In the genomic region with DNA sequence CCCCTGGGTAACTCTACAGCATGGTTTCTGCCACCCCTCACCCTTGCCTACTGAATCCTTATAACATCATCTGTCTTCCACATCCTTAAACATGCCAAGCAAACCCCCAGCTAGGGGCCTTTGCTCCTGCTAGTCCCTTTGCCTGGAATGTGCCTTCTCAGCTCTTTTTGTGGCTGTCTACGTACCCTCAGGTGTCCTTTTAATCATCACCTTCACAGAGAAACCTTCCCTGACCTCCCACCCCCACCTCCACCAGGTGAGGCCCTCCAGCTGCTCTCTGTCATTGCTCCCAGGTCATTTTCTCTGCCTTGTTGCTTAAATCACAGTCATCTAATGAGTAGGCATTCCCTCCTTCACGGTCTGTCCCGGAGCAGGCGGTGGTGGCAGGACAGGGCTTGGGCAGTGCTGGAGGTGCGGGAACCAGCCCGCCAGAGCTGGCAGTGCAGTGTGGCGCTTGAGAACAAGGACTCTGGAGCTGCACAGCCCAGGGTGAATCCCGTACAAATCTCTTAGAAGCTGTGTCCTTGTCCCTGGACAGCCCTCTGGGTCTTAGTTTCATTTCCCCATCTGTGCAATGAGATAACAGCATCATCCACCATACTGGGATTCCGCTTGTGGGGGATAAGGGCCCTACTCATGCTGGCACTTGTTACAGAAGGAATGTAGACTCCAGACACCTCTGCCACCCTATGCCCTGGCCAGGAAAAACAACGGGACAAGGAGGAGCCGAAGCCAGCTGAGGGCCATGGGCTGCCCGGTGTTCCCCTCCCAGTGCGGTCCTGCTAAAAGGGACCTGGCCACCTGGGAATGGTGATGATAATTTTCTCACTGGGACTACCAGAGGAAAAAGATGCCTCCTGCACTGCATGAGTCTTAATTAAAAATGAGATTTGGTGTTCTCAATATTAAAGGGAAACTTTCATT, we compare ENCODE assay signal across 14 cellular contexts.
"Had no signal": no experiment of that assay in that cellular context is flagged by ENCODE, and none has a peak within 500 bp of the region (broad histone marks: within the 10 kb centered on the region; RNA-seq: fewer than 3 reads in every experiment).

No MANE protein-coding gene starts in this region.

- H3K4me1 Mint-ChIP-seq: activated CD4-positive, alpha-beta T cell treated with anti-CD3 and anti-CD28 coated beads, Interleukin-2, amount 10 ng/mL, durations not matched to agents 24 days and 14 days; central memory CD8-positive, alpha-beta T cell; neural crest cell; T-cell had no signal

- ATAC-seq: activated naive CD4-positive, alpha-beta T cell treated with anti-CD3 and anti-CD28 coated beads, Interleukin-2, amount 50 U/mL, for 72 hours; effector memory CD8-positive, alpha-beta T cell; gastroesophageal sphincter; T-cell had no signal

- H3K36me3 Mint-ChIP-seq: activated naive CD4-positive, alpha-beta T cell treated with anti-CD3 and anti-CD28 coated beads, Interleukin-2, amount 50 U/mL, for 72 hours; brain; T-cell had no signal

- H3K27ac ChIP-seq: gastroesophageal sphincter, ovary, tibial artery had no signal

- H3K9me3 ChIP-seq: gastroesophageal sphincter, ovary, tibial artery had no signal

- H3K27ac Mint-ChIP-seq: activated CD4-positive, alpha-beta T cell treated with anti-CD3 and anti-CD28 coated beads, Interleukin-2, amount 10 ng/mL, durations not matched to agents 24 days and 14 days; activated naive CD4-positive, alpha-beta T cell treated with anti-CD3 and anti-CD28 coated beads, Interleukin-2, amount 50 U/mL, for 72 hours; brain; dendritic cell treated with granulocyte-macrophage colony-stimulating factor and Interleukin-4, amounts not matched to agents 40 ng/mL and 50 ng/mL, for 4 days; effector memory CD8-positive, alpha-beta T cell; T-cell had no signal

- H3K27me3 ChIP-seq: ovary had no signal

- H3K4me3 Mint-ChIP-seq: activated CD4-positive, alpha-beta T cell treated with anti-CD3 and anti-CD28 coated beads, Interleukin-2, amount 10 ng/mL, durations not matched to agents 24 days and 14 days; central memory CD8-positive, alpha-beta T cell; dendritic cell treated with granulocyte-macrophage colony-stimulating factor and Interleukin-4, amounts not matched to agents 40 ng/mL and 50 ng/mL, for 4 days; effector memory CD8-positive, alpha-beta T cell; neural crest cell; T-cell had no signal

- H3K36me3 ChIP-seq: gastroesophageal sphincter, ovary, tibial artery had no signal

- DNase-seq: activated CD4-positive, alpha-beta T cell treated with anti-CD3 and anti-CD28 coated beads, Interleukin-2, amount 10 ng/mL, durations not matched to agents 24 days and 14 days; activated CD8-positive, alpha-beta memory T cell treated with anti-CD3 and anti-CD28 coated beads for 24 hours; amniotic stem cell; effector memory CD8-positive, alpha-beta T cell; ovary; T-cell; T1000 had no signal

- H3K4me1 ChIP-seq: gastroesophageal sphincter, tibial artery had no signal

- H3K9me3 Mint-ChIP-seq: activated CD4-positive, alpha-beta T cell treated with anti-CD3 and anti-CD28 coated beads, Interleukin-2, amount 10 ng/mL, durations not matched to agents 24 days and 14 days; activated naive CD4-positive, alpha-beta T cell treated with anti-CD3 and anti-CD28 coated beads, Interleukin-2, amount 50 U/mL, for 72 hours; central memory CD8-positive, alpha-beta T cell; dendritic cell treated with granulocyte-macrophage colony-stimulating factor and Interleukin-4, amounts not matched to agents 40 ng/mL and 50 ng/mL, for 4 days; effector memory CD8-positive, alpha-beta T cell; neural crest cell; T-cell had no signal

- H3K4me3 ChIP-seq: gastroesophageal sphincter, ovary, tibial artery had no signal
